ENCODE assay signal across 28 cellular contexts in genomic region chr9:97445119-97445701, GRCh38.
"Had no signal": no experiment of that assay in that cellular context is flagged by ENCODE, and none has a peak within 500 bp of the region (broad histone marks: within the 10 kb centered on the region; RNA-seq: fewer than 3 reads in every experiment).

No MANE protein-coding gene starts in this region.

- H3K4me2 ChIP-seq: neural progenitor cell, smooth muscle cell had no signal

- H3K27me3 Mint-ChIP-seq: activated CD4-positive, alpha-beta memory T cell treated with anti-CD3 and anti-CD28 coated beads, Interleukin-2, amount 10 ng/mL, durations not matched to agents 7 days and 5 days; activated CD4-positive, alpha-beta T cell treated with anti-CD3 and anti-CD28 coated beads, Interleukin-2, amount 10 ng/mL, durations not matched to agents 24 days and 14 days; activated T-cell treated with anti-CD3 and anti-CD28 coated beads, Interleukin-2, amount 50 U/mL, for 24 hours; activated T-helper 17 cell treated with anti-CD3 and anti-CD28 coated beads, Interleukin-2, amount 50 U/mL, for 72 hours; central memory CD8-positive, alpha-beta T cell; dendritic cell treated with granulocyte-macrophage colony-stimulating factor and Interleukin-4, amounts not matched to agents 40 ng/mL and 50 ng/mL, for 4 days; naive thymus-derived CD8-positive, alpha-beta T cell; stimulated activated memory B cell treated with anti-CD40 and anti-IgM and Interleukin-4, amounts not matched to agents 10 μg/mL and 1 μg/mL and 100 μg/mL, for 72 hours had no signal

- H3K4me1 Mint-ChIP-seq: activated CD4-positive, alpha-beta memory T cell treated with anti-CD3 and anti-CD28 coated beads, Interleukin-2, amount 10 ng/mL, durations not matched to agents 7 days and 5 days; activated CD4-positive, alpha-beta T cell treated with anti-CD3 and anti-CD28 coated beads, Interleukin-2, amount 10 ng/mL, durations not matched to agents 24 days and 14 days; mesothelial cell of epicardium; naive thymus-derived CD8-positive, alpha-beta T cell; stimulated activated memory B cell treated with anti-CD40 and anti-IgM and Interleukin-4, amounts not matched to agents 10 μg/mL and 1 μg/mL and 100 μg/mL, for 72 hours had no signal

- H3K79me2 ChIP-seq: parathyroid adenoma had no signal

- H3K27ac Mint-ChIP-seq: activated CD4-positive, alpha-beta memory T cell treated with anti-CD3 and anti-CD28 coated beads, Interleukin-2, amount 10 ng/mL, durations not matched to agents 7 days and 5 days; activated CD4-positive, alpha-beta T cell treated with anti-CD3 and anti-CD28 coated beads, Interleukin-2, amount 10 ng/mL, durations not matched to agents 24 days and 14 days; activated T-cell treated with anti-CD3 and anti-CD28 coated beads, Interleukin-2, amount 50 U/mL, for 24 hours; activated T-helper 17 cell treated with anti-CD3 and anti-CD28 coated beads, Interleukin-2, amount 50 U/mL, for 72 hours; dendritic cell treated with granulocyte-macrophage colony-stimulating factor and Interleukin-4, amounts not matched to agents 40 ng/mL and 50 ng/mL, for 4 days; mesothelial cell of epicardium; naive thymus-derived CD8-positive, alpha-beta T cell; neural progenitor cell; stimulated activated memory B cell treated with anti-CD40 and anti-IgM and Interleukin-4, amounts not matched to agents 10 μg/mL and 1 μg/mL and 100 μg/mL, for 72 hours had no signal

- H3K4me3 Mint-ChIP-seq: activated CD4-positive, alpha-beta memory T cell treated with anti-CD3 and anti-CD28 coated beads, Interleukin-2, amount 10 ng/mL, durations not matched to agents 7 days and 5 days; activated CD4-positive, alpha-beta T cell treated with anti-CD3 and anti-CD28 coated beads, Interleukin-2, amount 10 ng/mL, durations not matched to agents 24 days and 14 days; activated T-cell treated with anti-CD3 and anti-CD28 coated beads, Interleukin-2, amount 50 U/mL, for 24 hours; activated T-helper 17 cell treated with anti-CD3 and anti-CD28 coated beads, Interleukin-2, amount 50 U/mL, for 72 hours; central memory CD8-positive, alpha-beta T cell; dendritic cell treated with granulocyte-macrophage colony-stimulating factor and Interleukin-4, amounts not matched to agents 40 ng/mL and 50 ng/mL, for 4 days; mesothelial cell of epicardium; naive thymus-derived CD8-positive, alpha-beta T cell; neural progenitor cell; stimulated activated memory B cell treated with anti-CD40 and anti-IgM and Interleukin-4, amounts not matched to agents 10 μg/mL and 1 μg/mL and 100 μg/mL, for 72 hours had no signal

- H3K27ac ChIP-seq: gastrocnemius medialis, neural progenitor cell, parathyroid adenoma, psoas muscle, sigmoid colon, stomach, thyroid gland, upper lobe of left lung had no signal

- H3K27me3 ChIP-seq: gastrocnemius medialis, neural progenitor cell, sigmoid colon, stomach, thyroid gland, upper lobe of left lung had no signal

- H3K9ac ChIP-seq: neural progenitor cell, parathyroid adenoma had no signal

- DNase-seq: activated CD4-positive, alpha-beta memory T cell treated with anti-CD3 and anti-CD28 coated beads, Interleukin-2, amount 10 ng/mL, durations not matched to agents 7 days and 5 days; activated CD4-positive, alpha-beta T cell treated with anti-CD3 and anti-CD28 coated beads, Interleukin-2, amount 10 ng/mL, durations not matched to agents 24 days and 14 days; activated CD8-positive, alpha-beta memory T cell treated with anti-CD3 and anti-CD28 coated beads, Interleukin-2, amount 50 U/mL, for 48 hours; activated gamma-delta T cell treated with Interleukin-2 at 50 U/mL for 16 hours; activated naive CD4-positive, alpha-beta T cell treated with anti-CD3 and anti-CD28 coated beads, Interleukin-2, amount 50 U/mL, for 16 hours; activated T-cell treated with anti-CD3 and anti-CD28 coated beads, Interleukin-2, amount 50 U/mL, for 24 hours; amniotic stem cell; gastrocnemius medialis; glutamatergic neuron; left ventricle myocardium superior; naive thymus-derived CD8-positive, alpha-beta T cell; occipital lobe; psoas muscle; sigmoid colon; stimulated activated CD4-positive, alpha-beta T cell treated with anti-CD3 and anti-CD28 coated beads, Interleukin-1b, Interleukin-23, amount 100 ng/mL, for 48 hours; stimulated activated CD4-positive, alpha-beta T cell treated with anti-CD3 and anti-CD28 coated beads, Interleukin-4, amount 100 ng/mL, for 4 hours; stimulated activated CD8-positive, alpha-beta memory T cell treated with anti-CD3 and anti-CD28 coated beads, Interleukin-4, amount 100 ng/mL, for 48 hours; stomach; thyroid gland; upper lobe of left lung had no signal

- H3K4me1 ChIP-seq: gastrocnemius medialis, parathyroid adenoma, sigmoid colon, thyroid gland had no signal

- H2AFZ ChIP-seq: neural progenitor cell, parathyroid adenoma had no signal

- H3K4me3 ChIP-seq: gastrocnemius medialis, neural progenitor cell, psoas muscle, sigmoid colon, smooth muscle cell, stomach, thyroid gland, upper lobe of left lung had no signal

- H3K36me3 Mint-ChIP-seq: mesothelial cell of epicardium, neural progenitor cell had no signal

- ATAC-seq: activated T-helper 17 cell treated with anti-CD3 and anti-CD28 coated beads, Interleukin-2, amount 50 U/mL, for 72 hours; gastrocnemius medialis; left ventricle myocardium superior; naive thymus-derived CD8-positive, alpha-beta T cell; psoas muscle; stimulated activated memory B cell treated with anti-CD40 and anti-IgM and Interleukin-4, amounts not matched to agents 10 μg/mL and 1 μg/mL and 100 μg/mL, for 72 hours had no signal

- H3K36me3 ChIP-seq: gastrocnemius medialis, neural progenitor cell had no signal

- H3K9me3 Mint-ChIP-seq: activated CD4-positive, alpha-beta memory T cell treated with anti-CD3 and anti-CD28 coated beads, Interleukin-2, amount 10 ng/mL, durations not matched to agents 7 days and 5 days; activated CD4-positive, alpha-beta T cell treated with anti-CD3 and anti-CD28 coated beads, Interleukin-2, amount 10 ng/mL, durations not matched to agents 24 days and 14 days; activated T-cell treated with anti-CD3 and anti-CD28 coated beads, Interleukin-2, amount 50 U/mL, for 24 hours; activated T-helper 17 cell treated with anti-CD3 and anti-CD28 coated beads, Interleukin-2, amount 50 U/mL, for 72 hours; central memory CD8-positive, alpha-beta T cell; dendritic cell treated with granulocyte-macrophage colony-stimulating factor and Interleukin-4, amounts not matched to agents 40 ng/mL and 50 ng/mL, for 4 days; mesothelial cell of epicardium; naive thymus-derived CD8-positive, alpha-beta T cell; neural progenitor cell; stimulated activated memory B cell treated with anti-CD40 and anti-IgM and Interleukin-4, amounts not matched to agents 10 μg/mL and 1 μg/mL and 100 μg/mL, for 72 hours had no signal

- H3K9me3 ChIP-seq: gastrocnemius medialis, psoas muscle, sigmoid colon, stomach, thyroid gland, upper lobe of left lung had no signal
